In genomic region chr14:88799522-88799921, GRCh38 we compare ENCODE assay signal across 28 cellular contexts. TPM values are rescaled to one million over a fixed set of nuclear protein-coding genes. Genes with fewer than 3 reads are reported as not detected.
"Had no signal": no experiment of that assay in that cellular context is flagged by ENCODE, and none has a peak within 500 bp of the region (broad histone marks: within the 10 kb centered on the region; RNA-seq: fewer than 3 reads in every experiment).

No MANE protein-coding gene starts in this region.

- ATAC-seq: natural killer cell; psoas muscle; right cardiac atrium; sciatic nerve; stimulated activated memory B cell treated with anti-CD40 and anti-IgM and Interleukin-4, amounts not matched to agents 10 μg/mL and 1 μg/mL and 100 μg/mL, for 72 hours; stimulated activated naive CD8-positive, alpha-beta T cell treated with anti-CD3 and anti-CD28 coated beads, Interleukin-15, amount 100 ng/mL, for 72 hours; stimulated activated naive CD8-positive, alpha-beta T cell treated with anti-CD3 and anti-CD28 coated beads, Interleukin-15, Interleukin-2, amounts not matched to agents 100 U/mL and 50 U/mL, for 24 hours; upper lobe of right lung had no signal

- H3K4me1 ChIP-seq: neural progenitor cell, psoas muscle, spleen, suprapubic skin, testis, tibial artery, transverse colon, upper lobe of right lung, uterus had no signal

- H3K4me2 ChIP-seq: neural progenitor cell, smooth muscle cell had no signal

- DNase-seq: natural killer cell; occipital lobe; ovary; posterior cingulate gyrus; psoas muscle; right cardiac atrium; spleen; stimulated activated CD4-positive, alpha-beta T cell treated with anti-CD3 and anti-CD28 coated beads, Interleukin-12 subunit alpha, Interleukin-12 subunit beta, amount 100 ng/mL, for 4 hours; stimulated activated CD4-positive, alpha-beta T cell treated with anti-CD3 and anti-CD28 coated beads, Interleukin-1b, Interleukin-23, amount 100 ng/mL, for 48 hours; stimulated activated CD4-positive, alpha-beta T cell treated with anti-CD3 and anti-CD28 coated beads, Interleukin-4, amount 100 ng/mL, for 1 hour; stimulated activated CD4-positive, alpha-beta T cell treated with anti-CD3 and anti-CD28 coated beads, Interleukin-4, amount 100 ng/mL, for 4 hours; stimulated activated CD8-positive, alpha-beta memory T cell treated with anti-CD3 and anti-CD28 coated beads, Interleukin-4, amount 100 ng/mL, for 48 hours; stimulated activated naive CD4-positive, alpha-beta T cell; stimulated activated naive CD8-positive, alpha-beta T cell treated with anti-CD3 and anti-CD28 coated beads, Interleukin-15, amount 100 ng/mL, for 72 hours; stimulated activated naive CD8-positive, alpha-beta T cell treated with anti-CD3 and anti-CD28 coated beads, Interleukin-15, Interleukin-2, amounts not matched to agents 100 U/mL and 50 U/mL, for 24 hours; substantia nigra; testis; tibial artery; transverse colon; upper lobe of right lung; uterus had no signal

- H3K27me3 ChIP-seq: ovary, testis, transverse colon, uterus had no signal

- H3K9me3 ChIP-seq: ovary, psoas muscle, suprapubic skin, testis, tibial artery, transverse colon, upper lobe of right lung, uterus had no signal

- H3K36me3 ChIP-seq: neural progenitor cell, ovary, spleen, suprapubic skin, tibial artery, transverse colon, upper lobe of right lung, uterus had no signal

- H3K9ac ChIP-seq: neural progenitor cell, parathyroid adenoma had no signal

- H3K4me3 ChIP-seq: neural progenitor cell, ovary, psoas muscle, skin epidermis, smooth muscle cell, spleen, suprapubic skin, testis, tibial artery, transverse colon, upper lobe of right lung, uterus had no signal

- H2AFZ ChIP-seq: neural progenitor cell had no signal

- H3K27ac ChIP-seq: neural progenitor cell, ovary, parathyroid adenoma, psoas muscle, skin epidermis, spleen, suprapubic skin, testis, tibial artery, transverse colon, upper lobe of right lung, uterus had no signal

RNA-seq across cellular contexts. Expression of gene EML5, which starts 6.8 kb away (rescaled TPM):
- polyA plus RNA-seq: smooth muscle cell had no signal
